In the genomic region with DNA sequence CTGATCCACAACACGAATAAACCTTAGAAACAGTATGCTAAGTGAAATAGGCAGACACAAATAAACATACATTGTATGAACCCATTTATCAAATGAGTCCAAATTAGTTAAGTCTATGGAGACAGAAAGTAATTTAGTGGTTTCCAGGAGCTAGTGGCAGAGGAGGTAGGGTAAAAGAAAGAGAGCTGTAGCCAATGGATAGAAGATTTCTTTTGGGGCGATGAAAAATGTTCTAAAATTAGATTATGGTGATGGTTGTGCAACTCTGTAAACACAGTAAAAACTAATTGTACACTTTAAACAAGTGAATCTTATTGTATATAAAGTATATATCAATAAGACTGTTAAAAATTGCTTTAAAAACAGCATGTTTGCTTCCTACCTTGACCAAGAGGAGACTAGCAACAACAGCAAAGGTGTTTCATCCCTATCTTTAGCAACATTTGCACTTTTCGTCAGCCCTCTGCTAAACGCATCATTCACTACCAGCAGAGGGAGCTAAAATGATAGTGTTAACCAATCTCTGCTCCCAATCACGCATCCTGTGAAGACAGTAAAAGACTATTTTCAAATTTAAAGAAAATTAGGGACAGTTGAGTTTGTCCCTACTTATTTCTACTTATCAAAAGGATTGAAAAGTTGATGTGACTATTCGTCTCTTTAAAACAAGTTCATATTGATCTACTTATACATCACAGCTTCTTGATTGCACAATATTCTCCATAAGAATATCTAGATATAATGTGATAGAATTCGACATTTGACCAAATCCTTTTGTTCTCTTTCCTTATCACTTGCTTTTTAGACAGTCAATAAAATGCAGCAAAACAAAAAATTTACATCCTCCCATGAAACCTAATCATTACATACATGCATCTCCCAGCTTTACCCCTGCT, we compare ENCODE assay signal across 8 cellular contexts. TPM values are rescaled to one million over a fixed set of nuclear protein-coding genes. Genes with fewer than 3 reads are reported as not detected.
DNase-seq lines count a peak whose midpoint lies in the region; ATAC-seq, FAIRE-seq and TF ChIP-seq lines count a peak whose summit lies in the region.

No MANE protein-coding gene starts in this region.

- CTCF ChIA-PET in A549 (lab: Yijun Ruan, JAX) = interaction anchor here (0.8 to 4.4 kb wide), 33 partner anchors 9 to 356 kb away, joined by 3 to 80 read pairs (median 4); partner anchors contain the start of genes RAB21, THAP2 and ZFC3H1

- H3K4me1 ChIP-seq in A549 (no peaks in the 10 kb centered on the region), mucosa of descending colon (ENCODE audit: low read depth) (no peaks in the 10 kb centered on the region)

- no peaks in the 10 kb centered on the region for H3K36me3 Mint-ChIP-seq in endothelial cell (ENCODE audit: low read depth, unreplicated experiment)

- H3K4me3 ChIP-seq in A549 (no peak overlapping the region), mucosa of descending colon (no peak overlapping the region)

- no peaks in the 10 kb centered on the region for H3K4me1 Mint-ChIP-seq in endothelial cell (ENCODE audit: unreplicated experiment)

- peak; percentile 86 for FAIRE-seq in A549 (lab: Jason Lieb, UNC)

- no peak overlapping the region for H3K27ac ChIP-seq in A549

- no peak overlapping the region for H3K4me2 ChIP-seq in A549

- TF ChIP-seq CTCF in A549 (IDR thresholded peaks at IDR 0.05) (peak; percentile 82), endothelial cell (IDR thresholded peaks at IDR 0.05; ENCODE audit: unreplicated experiment) (peak; percentile 82), mucosa of descending colon (IDR thresholded peaks at IDR 0.05) (peak; percentile 33)

- H3K36me3 ChIP-seq in mucosa of descending colon (ENCODE audit: low read depth) = no peaks in the 10 kb centered on the region

- H3K9me3 Mint-ChIP-seq in endothelial cell (ENCODE audit: unreplicated experiment) = no peaks in the 10 kb centered on the region

- H3K4me3 Mint-ChIP-seq in endothelial cell (ENCODE audit: unreplicated experiment) = no peak overlapping the region

- POLR2A ChIA-PET in A549 (lab: Yijun Ruan, JAX) = no interaction called here

- no peaks in the 10 kb centered on the region for H3K27me3 Mint-ChIP-seq in endothelial cell (ENCODE audit: unreplicated experiment)

- H3K27ac Mint-ChIP-seq in endothelial cell (ENCODE audit: unreplicated experiment) = no peak overlapping the region

- no peaks in the 10 kb centered on the region for H3K9me3 ChIP-seq in A549
- H3K9me3 ChIP-seq in mucosa of descending colon = peaks cover under 1% of the 10 kb centered on the region

- ATAC-seq in A549 (peak; percentile 85 to 98), mucosa of descending colon (peak; percentile 72)

- TF ChIP-seq POLR2A in A549 (IDR thresholded peaks at IDR 0.05; ENCODE audit: low read length) = no peak

- TF ChIP-seq EP300 in A549 (IDR thresholded peaks at IDR 0.05) = no peak

- 2% methylated on average over 7 of the region's 7 CpGs for WGBS in A549 (ENCODE audit: missing lambda C conversion rate)

- intact Hi-C loops in mucosa of descending colon (cut with DNase I, micrococcal nuclease) = loop anchor here in 1 of 2 donors (5.0 to 10.0 kb wide), 2 partner anchors 219 to 332 kb away; no protein-coding TSS in a partner anchor

- DNase-seq in A549 (ENCODE audit: low read depth in 1 of 2, low spot score in 1 of 2) (peak; percentile 52 to 66), GM03348 (ENCODE audit: low spot score) (peak; percentile 70), HCEC 1CT (peak; percentile 56), LoVo (ENCODE audit: low spot score) (peak; percentile 79), SHP77 (lab: John Stamatoyannopoulos, UW) (peak; percentile 51 to 55), endothelial cell (ENCODE audit: low spot score) (peak; percentile 43), mucosa of descending colon (peak in 1 of 3 donors; percentile 66), mesenteric fat pad (ENCODE audit: low spot score) (no peak)

- peak; percentile 71 to 83 for TF ChIP-seq RAD21 in A549 (conservative IDR thresholded peaks at IDR 0.05 in 1 of 2, IDR thresholded peaks at IDR 0.05 in 1 of 2)

TF ChIP-seq in A549, 52 proteins besides CTCF, POLR2A, EP300 and RAD21:
- TF ChIP-seq PHF8 (IDR thresholded peaks at IDR 0.05; ENCODE audit: borderline replicate concordance, low read depth) (no peak), SMC3 (IDR thresholded peaks at IDR 0.05) (peak; percentile 89), ZSCAN20 (CRISPR knock-in tag; IDR thresholded peaks at IDR 0.05) (no peak), HDAC2 (IDR thresholded peaks at IDR 0.05) (no peak), JUN (IDR thresholded peaks at IDR 0.05) (no peak), HOXB5 (CRISPR knock-in tag; IDR thresholded peaks at IDR 0.05) (no peak), SREBF2 (IDR thresholded peaks at IDR 0.05) (no peak), FOSL2 (IDR thresholded peaks at IDR 0.05) (no peak), FOSL2 (CRISPR knock-in tag; IDR thresholded peaks at IDR 0.05) (no peak), MAFK (IDR thresholded peaks at IDR 0.05; ENCODE audit: partially characterized antibody) (peak; percentile 21), KDM5A (IDR thresholded peaks at IDR 0.05) (no peak), CEBPB (IDR thresholded peaks at IDR 0.05) (peak; percentile 78 to 85; a peak in 3 of 4 replicates), POLR2AphosphoS2 (conservative IDR thresholded peaks at IDR 0.05; ENCODE audit: low read length) (no peak), CBX8 (IDR thresholded peaks at IDR 0.05) (no peak), ZC3H11A (IDR thresholded peaks at IDR 0.05) (no peak), ZNF302 (CRISPR knock-in tag; IDR thresholded peaks at IDR 0.05) (no peak), FOSB (CRISPR knock-in tag; IDR thresholded peaks at IDR 0.05) (no peak), KDM1A (IDR thresholded peaks at IDR 0.05; ENCODE audit: low read depth) (no peak)
- TF ChIP-seq, protein P1, sequence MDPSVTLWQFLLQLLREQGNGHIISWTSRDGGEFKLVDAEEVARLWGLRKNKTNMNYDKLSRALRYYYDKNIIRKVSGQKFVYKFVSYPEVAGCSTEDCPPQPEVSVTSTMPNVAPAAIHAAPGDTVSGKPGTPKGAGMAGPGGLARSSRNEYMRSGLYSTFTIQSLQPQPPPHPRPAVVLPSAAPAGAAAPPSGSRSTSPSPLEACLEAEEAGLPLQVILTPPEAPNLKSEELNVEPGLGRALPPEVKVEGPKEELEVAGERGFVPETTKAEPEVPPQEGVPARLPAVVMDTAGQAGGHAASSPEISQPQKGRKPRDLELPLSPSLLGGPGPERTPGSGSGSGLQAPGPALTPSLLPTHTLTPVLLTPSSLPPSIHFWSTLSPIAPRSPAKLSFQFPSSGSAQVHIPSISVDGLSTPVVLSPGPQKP (IDR thresholded peaks at IDR 0.05; ENCODE audit: low read depth, low read length) = no peak

RNA-seq across cellular contexts. Expression of gene LGR5, which starts 24.0 kb away (rescaled TPM):
- not detected in 2 replicates for polyA plus RNA-seq in A549 (2011; rRNA removed)
- not detected in 2 replicates for polyA plus RNA-seq in A549 (2012; cell fraction: cytosol; rRNA removed)
- not detected in 2 replicates for polyA plus RNA-seq in A549 (2012; cell fraction: nucleus; rRNA removed)
- polyA plus RNA-seq in A549 (2017; fragmentation: RNase III; extraction: RNeasy Plus Mini Kit Qiagen cat#74134 plus additional on column Dnase treatment) = not detected in 3 replicates
- polyA minus RNA-seq in A549 (2011; rRNA and poly(A)+ RNA removed) = not detected in 2 replicates
- 1.1 TPM for total RNA-seq in endothelial cell (ENCODE audit: unreplicated experiment)
- total RNA-seq in mucosa of descending colon = 1 to 10 TPM; 1.5 to 6.7 (median 4.4) TPM
- 0.22 TPM for total RNA-seq in mesenteric fat pad
